In the genomic region with DNA sequence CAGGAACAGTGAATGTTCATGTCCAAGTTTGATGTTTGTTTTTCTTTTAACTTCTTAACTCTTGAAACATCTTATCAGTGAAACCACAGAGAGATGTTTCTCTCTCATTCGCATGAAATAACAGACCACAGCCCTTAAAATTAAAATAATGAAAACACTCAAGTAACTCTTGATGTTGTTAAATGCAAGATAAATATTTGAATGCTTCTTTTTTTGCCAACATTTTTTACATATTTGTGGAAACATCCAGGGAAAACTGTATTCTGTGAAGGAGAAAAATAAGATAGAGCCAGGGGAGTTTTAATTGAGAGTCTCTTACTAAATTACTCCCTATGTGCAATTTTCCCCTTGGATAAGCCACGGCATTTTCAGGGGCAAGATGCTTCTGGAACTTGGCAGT, we compare ENCODE assay signal across 20 cellular contexts.
A peak's percentile ranks its signal among the peaks of the same experiment; 100 is the strongest.
DNase-seq lines count a peak whose midpoint lies in the region; ATAC-seq and TF ChIP-seq lines count a peak whose summit lies in the region.
"Had no signal": no experiment of that assay in that cellular context is flagged by ENCODE, and none has a peak within 500 bp of the region (broad histone marks: within the 10 kb centered on the region; RNA-seq: fewer than 3 reads in every experiment).

No MANE protein-coding gene starts in this region.

- peaks cover under 1 to 3% of the 10 kb centered on the region in 2 donors for H3K27me3 Mint-ChIP-seq in T-cell
- H3K27me3 Mint-ChIP-seq: activated CD8-positive, alpha-beta T cell treated with anti-CD3 and anti-CD28 coated beads for 36 hours had no signal

- H3K9me3 ChIP-seq in fibroblast of lung (ENCODE audit: control insufficient read depth, insufficient read depth, low read depth, low read length): no peaks in the 10 kb centered on the region
- H3K9me3 ChIP-seq: pancreas, tibial nerve had no signal

- peak in 1 of 4 experiments; percentile 21 for ATAC-seq in T-cell (replicated peaks in 1 of 4)
- no peak for ATAC-seq in GM21447 (IDR thresholded peaks at IDR 0.05; ENCODE audit: unreplicated experiment)
- ATAC-seq in HG03432 (IDR thresholded peaks at IDR 0.05; ENCODE audit: unreplicated experiment): no peak
- ATAC-seq: activated CD8-positive, alpha-beta T cell treated with anti-CD3 and anti-CD28 coated beads for 36 hours; pancreas; stimulated activated effector memory CD8-positive, alpha-beta T cell treated with anti-CD3 and anti-CD28 coated beads, Interleukin-12 subunit alpha, Interleukin-12 subunit beta, amount 100 ng/mL, for 72 hours had no signal

- TF ChIP-seq CTCF in fibroblast of lung (conservative IDR thresholded peaks at IDR 0.05 in 1 of 2, IDR thresholded peaks at IDR 0.05 in 1 of 2; ENCODE audit: low read depth in 1 of 2, low read length in 2 of 2): no peak

- H3K9ac ChIP-seq in fibroblast of lung (ENCODE audit: insufficient read depth, low read length): no peak overlapping the region
- H3K9ac ChIP-seq: KMS-11 had no signal

- H2AFZ ChIP-seq in fibroblast of lung (ENCODE audit: low read length): no peak overlapping the region

- no peaks in the 10 kb centered on the region for H3K9me3 Mint-ChIP-seq in T-cell
- H3K9me3 Mint-ChIP-seq: activated CD8-positive, alpha-beta T cell treated with anti-CD3 and anti-CD28 coated beads for 36 hours; activated T-helper 1 cell treated with anti-CD3 and anti-CD28 coated beads, Interleukin-12 subunit alpha, Interleukin-12 subunit beta, Interleukin-2, Interleukin-4 antibody, amounts not matched to agents 30 ng/mL and 10 ng/mL and 1 ng/mL, durations not matched to agents 14 hours and 24 hours and 36 hours had no signal

- CTCF ChIA-PET in T-cell (lab: Charles Lee): no interaction called here

- no peaks in the 10 kb centered on the region for H3K36me3 ChIP-seq in fibroblast of lung (ENCODE audit: control insufficient read depth, insufficient read depth, low read length)
- H3K36me3 ChIP-seq: pancreas, tibial nerve had no signal

- POLR2A ChIA-PET in T-cell (lab: Charles Lee): no interaction called here

- H3K4me3 ChIP-seq in fibroblast of lung (replicated peaks in 1 of 4; ENCODE audit: control extremely low read depth in 1 of 4, insufficient read depth in 1 of 4, low read depth in 3 of 4, low read length in 4 of 4): no peak overlapping the region
- H3K4me3 ChIP-seq: pancreas, skin epidermis, tibial nerve had no signal

- H3K27me3 ChIP-seq in fibroblast of lung (ENCODE audit: control insufficient read depth, insufficient read depth, low read length): no peaks in the 10 kb centered on the region
- H3K27me3 ChIP-seq: pancreas, tibial nerve had no signal

- H3K4me3 Mint-ChIP-seq in T-cell: peak overlapping the region in 1 of 3 donors; percentile 57
- H3K4me3 Mint-ChIP-seq: activated CD8-positive, alpha-beta T cell treated with anti-CD3 and anti-CD28 coated beads for 36 hours; activated T-helper 1 cell treated with anti-CD3 and anti-CD28 coated beads, Interleukin-12 subunit alpha, Interleukin-12 subunit beta, Interleukin-2, Interleukin-4 antibody, amounts not matched to agents 30 ng/mL and 10 ng/mL and 1 ng/mL, durations not matched to agents 14 hours and 24 hours and 36 hours; stimulated activated effector memory CD8-positive, alpha-beta T cell treated with anti-CD3 and anti-CD28 coated beads, Interleukin-12 subunit alpha, Interleukin-12 subunit beta, amount 100 ng/mL, for 72 hours had no signal

- no peaks in the 10 kb centered on the region for H3K36me3 Mint-ChIP-seq in T-cell
- H3K36me3 Mint-ChIP-seq: stimulated activated effector memory CD8-positive, alpha-beta T cell treated with anti-CD3 and anti-CD28 coated beads, Interleukin-12 subunit alpha, Interleukin-12 subunit beta, amount 100 ng/mL, for 72 hours had no signal

- H3K79me2 ChIP-seq in fibroblast of lung (ENCODE audit: control insufficient read depth, insufficient read depth, low read length): no peaks in the 10 kb centered on the region

- no peaks in the 10 kb centered on the region for H3K4me1 ChIP-seq in fibroblast of lung (ENCODE audit: control insufficient read depth, extremely low read depth, insufficient read depth, low read length)
- H3K4me1 ChIP-seq: pancreas had no signal

- H3K4me1 Mint-ChIP-seq in T-cell: peaks cover 32 to 56% (median 34%) of the 10 kb centered on the region in 3 donors

- H4K20me1 ChIP-seq in fibroblast of lung (ENCODE audit: control insufficient read depth, extremely low read depth, insufficient read depth, low read length): no peaks in the 10 kb centered on the region

- no peak overlapping the region for H3K4me2 ChIP-seq in fibroblast of lung (ENCODE audit: extremely low read depth, insufficient read depth, low read length)
- H3K4me2 ChIP-seq: KMS-11 had no signal

- H3K27ac ChIP-seq in fibroblast of lung (ENCODE audit: insufficient read depth, low read length): no peak overlapping the region
- H3K27ac ChIP-seq: 22Rv1, KMS-11, pancreas had no signal

- DNase-seq in DMS79 treated with DMSO at 0.1 percent for 48 hours (lab: John Stamatoyannopoulos, UW) (peak; percentile 0), DMS79 (lab: John Stamatoyannopoulos, UW) (no peak), T-cell (no peak), fibroblast of lung (ENCODE audit: low read depth in 2 of 2) (peak; percentile 10 to 86), renal cortical epithelial cell (ENCODE audit: low read depth) (peak; percentile 14), DMS 273 (lab: John Stamatoyannopoulos, UW; ENCODE audit: unreplicated experiment) (no peak)
- DNase-seq: activated CD8-positive, alpha-beta T cell treated with anti-CD3 and anti-CD28 coated beads for 36 hours; anterior cingulate cortex; hypothalamus; NCI-H1105 treated with DMSO at 0.1 percent for 48 hours; NCI-H774; pancreas had no signal

- peak overlapping the region; percentile 71 to 79 for H3K27ac Mint-ChIP-seq in T-cell
- H3K27ac Mint-ChIP-seq: activated CD8-positive, alpha-beta T cell treated with anti-CD3 and anti-CD28 coated beads for 36 hours; activated T-helper 1 cell treated with anti-CD3 and anti-CD28 coated beads, Interleukin-12 subunit alpha, Interleukin-12 subunit beta, Interleukin-2, Interleukin-4 antibody, amounts not matched to agents 30 ng/mL and 10 ng/mL and 1 ng/mL, durations not matched to agents 14 hours and 24 hours and 36 hours; stimulated activated effector memory CD8-positive, alpha-beta T cell treated with anti-CD3 and anti-CD28 coated beads, Interleukin-12 subunit alpha, Interleukin-12 subunit beta, amount 100 ng/mL, for 72 hours had no signal

Comparison
In these comparisons a context has a peak if more than half of its experiments do, and no peak if none do; other contexts are left out.
1. DNase-seq: peak in DMS79 treated with DMSO at 0.1 percent for 48 hours (single experiment), fibroblast of lung (2 of 2) and renal cortical epithelial cell (single experiment); none in DMS79 (single experiment), T-cell (0 of 34) and DMS 273 (single experiment).